ENCODE assay signal across 2 cellular contexts in the genomic region with DNA sequence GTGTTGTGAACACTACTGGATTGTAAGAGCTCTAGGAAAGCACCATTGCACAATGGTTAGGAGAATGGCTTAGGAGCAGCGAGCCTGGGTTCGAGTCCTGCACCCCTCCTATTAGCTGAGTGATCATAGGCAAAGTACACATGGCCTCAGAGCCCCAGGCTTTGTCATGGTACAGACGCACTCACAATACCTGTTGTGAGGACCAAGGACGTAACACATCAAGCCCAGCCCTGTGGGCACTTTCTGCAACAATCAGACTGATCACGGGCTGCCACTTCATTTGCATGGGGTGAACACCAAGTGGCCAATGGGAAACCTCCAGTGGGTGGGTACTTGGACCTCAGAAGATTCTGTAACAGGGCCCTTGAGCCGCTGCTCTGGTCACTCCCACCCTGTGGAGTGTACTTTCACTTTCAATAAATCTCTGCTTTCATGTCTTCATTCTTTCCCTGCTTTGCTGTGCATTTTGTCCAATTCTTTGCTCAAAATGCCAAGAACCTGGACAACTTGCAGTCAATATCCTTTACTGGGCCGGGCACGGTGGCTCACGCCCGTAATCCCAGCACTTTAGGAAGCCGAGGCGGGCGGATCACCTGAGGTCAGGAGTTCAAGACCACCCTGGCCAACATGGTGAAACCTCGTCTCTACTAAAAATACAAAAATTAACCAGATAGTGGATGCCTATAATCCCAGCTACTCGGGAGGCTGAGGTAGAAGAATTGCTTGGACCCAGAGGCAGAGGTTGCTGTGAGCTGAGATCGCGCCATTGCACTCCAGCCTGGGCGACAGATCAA.
TF ChIP-seq lines count a peak whose summit lies in the region.

No MANE protein-coding gene starts in this region.

TF ChIP-seq in GM12878, 131 proteins besides CTCF, POLR2A, EP300 and RAD21:
- TF ChIP-seq POLR2AphosphoS2 (IDR thresholded peaks at IDR 0.05; ENCODE audit: low read depth, low read length), result no peak
- no peak for TF ChIP-seq MXI1 (IDR thresholded peaks at IDR 0.05; ENCODE audit: low read depth, low read length)
- no peak for TF ChIP-seq HDGF (IDR thresholded peaks at IDR 0.05)
- no peak for TF ChIP-seq RUNX3 (IDR thresholded peaks at IDR 0.05; ENCODE audit: low read length)
- no peak for TF ChIP-seq CEBPB (IDR thresholded peaks at IDR 0.05; ENCODE audit: borderline replicate concordance in 1 of 2, low read depth in 2 of 2, low read length in 2 of 2)
- no peak for TF ChIP-seq STAT3 (IDR thresholded peaks at IDR 0.05; ENCODE audit: low read depth, low read length)
- TF ChIP-seq, protein P1, sequence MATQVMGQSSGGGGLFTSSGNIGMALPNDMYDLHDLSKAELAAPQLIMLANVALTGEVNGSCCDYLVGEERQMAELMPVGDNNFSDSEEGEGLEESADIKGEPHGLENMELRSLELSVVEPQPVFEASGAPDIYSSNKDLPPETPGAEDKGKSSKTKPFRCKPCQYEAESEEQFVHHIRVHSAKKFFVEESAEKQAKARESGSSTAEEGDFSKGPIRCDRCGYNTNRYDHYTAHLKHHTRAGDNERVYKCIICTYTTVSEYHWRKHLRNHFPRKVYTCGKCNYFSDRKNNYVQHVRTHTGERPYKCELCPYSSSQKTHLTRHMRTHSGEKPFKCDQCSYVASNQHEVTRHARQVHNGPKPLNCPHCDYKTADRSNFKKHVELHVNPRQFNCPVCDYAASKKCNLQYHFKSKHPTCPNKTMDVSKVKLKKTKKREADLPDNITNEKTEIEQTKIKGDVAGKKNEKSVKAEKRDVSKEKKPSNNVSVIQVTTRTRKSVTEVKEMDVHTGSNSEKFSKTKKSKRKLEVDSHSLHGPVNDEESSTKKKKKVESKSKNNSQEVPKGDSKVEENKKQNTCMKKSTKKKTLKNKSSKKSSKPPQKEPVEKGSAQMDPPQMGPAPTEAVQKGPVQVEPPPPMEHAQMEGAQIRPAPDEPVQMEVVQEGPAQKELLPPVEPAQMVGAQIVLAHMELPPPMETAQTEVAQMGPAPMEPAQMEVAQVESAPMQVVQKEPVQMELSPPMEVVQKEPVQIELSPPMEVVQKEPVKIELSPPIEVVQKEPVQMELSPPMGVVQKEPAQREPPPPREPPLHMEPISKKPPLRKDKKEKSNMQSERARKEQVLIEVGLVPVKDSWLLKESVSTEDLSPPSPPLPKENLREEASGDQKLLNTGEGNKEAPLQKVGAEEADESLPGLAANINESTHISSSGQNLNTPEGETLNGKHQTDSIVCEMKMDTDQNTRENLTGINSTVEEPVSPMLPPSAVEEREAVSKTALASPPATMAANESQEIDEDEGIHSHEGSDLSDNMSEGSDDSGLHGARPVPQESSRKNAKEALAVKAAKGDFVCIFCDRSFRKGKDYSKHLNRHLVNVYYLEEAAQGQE (IDR thresholded peaks at IDR 0.05; ENCODE audit: low read depth, low read length), result no peak
- TF ChIP-seq MEF2B (IDR thresholded peaks at IDR 0.05; ENCODE audit: partially characterized antibody, poor library complexity, severe bottlenecking), result no peak
- TF ChIP-seq IKZF2 (IDR thresholded peaks at IDR 0.05), result no peak
- TF ChIP-seq SP1 (IDR thresholded peaks at IDR 0.05; ENCODE audit: low read depth, low read length), result no peak
- no peak for TF ChIP-seq RB1 (IDR thresholded peaks at IDR 0.05; ENCODE audit: borderline replicate concordance)
- no peak for TF ChIP-seq MTA3 (IDR thresholded peaks at IDR 0.05; ENCODE audit: borderline replicate concordance, low read length)
- no peak for TF ChIP-seq TBL1XR1 (IDR thresholded peaks at IDR 0.05; ENCODE audit: low read depth, low read length)
- TF ChIP-seq, protein P2, sequence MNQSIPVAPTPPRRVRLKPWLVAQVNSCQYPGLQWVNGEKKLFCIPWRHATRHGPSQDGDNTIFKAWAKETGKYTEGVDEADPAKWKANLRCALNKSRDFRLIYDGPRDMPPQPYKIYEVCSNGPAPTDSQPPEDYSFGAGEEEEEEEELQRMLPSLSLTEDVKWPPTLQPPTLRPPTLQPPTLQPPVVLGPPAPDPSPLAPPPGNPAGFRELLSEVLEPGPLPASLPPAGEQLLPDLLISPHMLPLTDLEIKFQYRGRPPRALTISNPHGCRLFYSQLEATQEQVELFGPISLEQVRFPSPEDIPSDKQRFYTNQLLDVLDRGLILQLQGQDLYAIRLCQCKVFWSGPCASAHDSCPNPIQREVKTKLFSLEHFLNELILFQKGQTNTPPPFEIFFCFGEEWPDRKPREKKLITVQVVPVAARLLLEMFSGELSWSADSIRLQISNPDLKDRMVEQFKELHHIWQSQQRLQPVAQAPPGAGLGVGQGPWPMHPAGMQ (IDR thresholded peaks at IDR 0.05; ENCODE audit: borderline replicate concordance), result no peak
- TF ChIP-seq JUND (IDR thresholded peaks at IDR 0.05; ENCODE audit: low read depth, low read length), result no peak
- TF ChIP-seq, protein P3, sequence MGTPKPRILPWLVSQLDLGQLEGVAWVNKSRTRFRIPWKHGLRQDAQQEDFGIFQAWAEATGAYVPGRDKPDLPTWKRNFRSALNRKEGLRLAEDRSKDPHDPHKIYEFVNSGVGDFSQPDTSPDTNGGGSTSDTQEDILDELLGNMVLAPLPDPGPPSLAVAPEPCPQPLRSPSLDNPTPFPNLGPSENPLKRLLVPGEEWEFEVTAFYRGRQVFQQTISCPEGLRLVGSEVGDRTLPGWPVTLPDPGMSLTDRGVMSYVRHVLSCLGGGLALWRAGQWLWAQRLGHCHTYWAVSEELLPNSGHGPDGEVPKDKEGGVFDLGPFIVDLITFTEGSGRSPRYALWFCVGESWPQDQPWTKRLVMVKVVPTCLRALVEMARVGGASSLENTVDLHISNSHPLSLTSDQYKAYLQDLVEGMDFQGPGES (IDR thresholded peaks at IDR 0.05), result no peak
- no peak for TF ChIP-seq BRCA1 (IDR thresholded peaks at IDR 0.05; ENCODE audit: low read depth, low read length)
- no peak for TF ChIP-seq LARP7 (IDR thresholded peaks at IDR 0.05)
- no peak for TF ChIP-seq BCL11A (IDR thresholded peaks at IDR 0.05; ENCODE audit: low read depth, low read length)

TF ChIP-seq in HepG2, 621 proteins besides CTCF, POLR2A, EP300 and RAD21:
- TF ChIP-seq GFI1 (CRISPR knock-in tag; IDR thresholded peaks at IDR 0.05; ENCODE audit: borderline replicate concordance), result peak; percentile 57; the same call in 1 of the 2 replicates
- peak; percentile 55; the same call in 1 of the 2 replicates for TF ChIP-seq IRF2 (CRISPR knock-in tag; IDR thresholded peaks at IDR 0.05)
- peak; percentile 30; the same call in 1 of the 2 replicates for TF ChIP-seq PHF8 (CRISPR knock-in tag; IDR thresholded peaks at IDR 0.05)
- peak; percentile 62 for TF ChIP-seq CEBPG (CRISPR knock-in tag; IDR thresholded peaks at IDR 0.05)
- TF ChIP-seq, protein P4, sequence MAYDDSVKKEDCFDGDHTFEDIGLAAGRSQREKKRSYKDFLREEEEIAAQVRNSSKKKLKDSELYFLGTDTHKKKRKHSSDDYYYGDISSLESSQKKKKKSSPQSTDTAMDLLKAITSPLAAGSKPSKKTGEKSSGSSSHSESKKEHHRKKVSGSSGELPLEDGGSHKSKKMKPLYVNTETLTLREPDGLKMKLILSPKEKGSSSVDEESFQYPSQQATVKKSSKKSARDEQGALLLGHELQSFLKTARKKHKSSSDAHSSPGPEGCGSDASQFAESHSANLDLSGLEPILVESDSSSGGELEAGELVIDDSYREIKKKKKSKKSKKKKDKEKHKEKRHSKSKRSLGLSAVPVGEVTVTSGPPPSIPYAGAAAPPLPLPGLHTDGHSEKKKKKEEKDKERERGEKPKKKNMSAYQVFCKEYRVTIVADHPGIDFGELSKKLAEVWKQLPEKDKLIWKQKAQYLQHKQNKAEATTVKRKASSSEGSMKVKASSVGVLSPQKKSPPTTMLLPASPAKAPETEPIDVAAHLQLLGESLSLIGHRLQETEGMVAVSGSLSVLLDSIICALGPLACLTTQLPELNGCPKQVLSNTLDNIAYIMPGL (CRISPR knock-in tag; IDR thresholded peaks at IDR 0.05; ENCODE audit: borderline replicate concordance in 1 of 2, low read depth in 1 of 2), result no peak
- TF ChIP-seq ZMYM4 (CRISPR knock-in tag; IDR thresholded peaks at IDR 0.05), result 0 out of 2 replicates have a peak, but pooled peaks have one; percentile 36
- TF ChIP-seq, protein P5, sequence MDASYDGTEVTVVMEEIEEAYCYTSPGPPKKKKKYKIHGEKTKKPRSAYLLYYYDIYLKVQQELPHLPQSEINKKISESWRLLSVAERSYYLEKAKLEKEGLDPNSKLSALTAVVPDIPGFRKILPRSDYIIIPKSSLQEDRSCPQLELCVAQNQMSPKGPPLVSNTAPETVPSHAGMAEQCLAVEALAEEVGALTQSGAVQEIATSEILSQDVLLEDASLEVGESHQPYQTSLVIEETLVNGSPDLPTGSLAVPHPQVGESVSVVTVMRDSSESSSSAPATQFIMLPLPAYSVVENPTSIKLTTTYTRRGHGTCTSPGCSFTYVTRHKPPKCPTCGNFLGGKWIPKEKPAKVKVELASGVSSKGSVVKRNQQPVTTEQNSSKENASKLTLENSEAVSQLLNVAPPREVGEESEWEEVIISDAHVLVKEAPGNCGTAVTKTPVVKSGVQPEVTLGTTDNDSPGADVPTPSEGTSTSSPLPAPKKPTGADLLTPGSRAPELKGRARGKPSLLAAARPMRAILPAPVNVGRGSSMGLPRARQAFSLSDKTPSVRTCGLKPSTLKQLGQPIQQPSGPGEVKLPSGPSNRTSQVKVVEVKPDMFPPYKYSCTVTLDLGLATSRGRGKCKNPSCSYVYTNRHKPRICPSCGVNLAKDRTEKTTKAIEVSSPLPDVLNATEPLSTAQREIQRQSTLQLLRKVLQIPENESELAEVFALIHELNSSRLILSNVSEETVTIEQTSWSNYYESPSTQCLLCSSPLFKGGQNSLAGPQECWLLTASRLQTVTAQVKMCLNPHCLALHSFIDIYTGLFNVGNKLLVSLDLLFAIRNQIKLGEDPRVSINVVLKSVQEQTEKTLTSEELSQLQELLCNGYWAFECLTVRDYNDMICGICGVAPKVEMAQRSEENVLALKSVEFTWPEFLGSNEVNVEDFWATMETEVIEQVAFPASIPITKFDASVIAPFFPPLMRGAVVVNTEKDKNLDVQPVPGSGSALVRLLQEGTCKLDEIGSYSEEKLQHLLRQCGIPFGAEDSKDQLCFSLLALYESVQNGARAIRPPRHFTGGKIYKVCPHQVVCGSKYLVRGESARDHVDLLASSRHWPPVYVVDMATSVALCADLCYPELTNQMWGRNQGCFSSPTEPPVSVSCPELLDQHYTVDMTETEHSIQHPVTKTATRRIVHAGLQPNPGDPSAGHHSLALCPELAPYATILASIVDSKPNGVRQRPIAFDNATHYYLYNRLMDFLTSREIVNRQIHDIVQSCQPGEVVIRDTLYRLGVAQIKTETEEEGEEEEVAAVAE (CRISPR knock-in tag; IDR thresholded peaks at IDR 0.05; ENCODE audit: borderline replicate concordance), result peak; percentile 40; the same call in 1 of the 2 replicates
- no peak for TF ChIP-seq HDAC1 (CRISPR knock-in tag; IDR thresholded peaks at IDR 0.05)
- TF ChIP-seq BORCS8-MEF2B (CRISPR knock-in tag; IDR thresholded peaks at IDR 0.05), result 0 out of 2 replicates have a peak, but pooled peaks have one; percentile 35
- no peak for TF ChIP-seq SOX13 (IDR thresholded peaks at IDR 0.05)
- TF ChIP-seq SOX13 (CRISPR knock-in tag; conservative IDR thresholded peaks at IDR 0.05 in 1 of 2, IDR thresholded peaks at IDR 0.05 in 1 of 2), result peak in 1 of 2 experiments; percentile 50; a peak in 2 of 4 replicates
- TF ChIP-seq NFYC (CRISPR knock-in tag; IDR thresholded peaks at IDR 0.05), result peak; percentile 41; the same call in 1 of the 2 replicates
- TF ChIP-seq FOXA1 (IDR thresholded peaks at IDR 0.05), result no peak
- peak; percentile 36; the same call in 1 of the 2 replicates for TF ChIP-seq FOXA1 (CRISPR knock-in tag; IDR thresholded peaks at IDR 0.05)
- no peak for TF ChIP-seq RFX5 (IDR thresholded peaks at IDR 0.05; ENCODE audit: low read depth, low read length)
- TF ChIP-seq SOX5 (CRISPR knock-in tag; IDR thresholded peaks at IDR 0.05; ENCODE audit: borderline replicate concordance), result 0 out of 2 replicates have a peak, but pooled peaks have one; percentile 23
- peak; percentile 48; the same call in 1 of the 2 replicates for TF ChIP-seq CEBPB (IDR thresholded peaks at IDR 0.05; ENCODE audit: borderline replicate concordance, low read depth, low read length)
- TF ChIP-seq, protein P6, sequence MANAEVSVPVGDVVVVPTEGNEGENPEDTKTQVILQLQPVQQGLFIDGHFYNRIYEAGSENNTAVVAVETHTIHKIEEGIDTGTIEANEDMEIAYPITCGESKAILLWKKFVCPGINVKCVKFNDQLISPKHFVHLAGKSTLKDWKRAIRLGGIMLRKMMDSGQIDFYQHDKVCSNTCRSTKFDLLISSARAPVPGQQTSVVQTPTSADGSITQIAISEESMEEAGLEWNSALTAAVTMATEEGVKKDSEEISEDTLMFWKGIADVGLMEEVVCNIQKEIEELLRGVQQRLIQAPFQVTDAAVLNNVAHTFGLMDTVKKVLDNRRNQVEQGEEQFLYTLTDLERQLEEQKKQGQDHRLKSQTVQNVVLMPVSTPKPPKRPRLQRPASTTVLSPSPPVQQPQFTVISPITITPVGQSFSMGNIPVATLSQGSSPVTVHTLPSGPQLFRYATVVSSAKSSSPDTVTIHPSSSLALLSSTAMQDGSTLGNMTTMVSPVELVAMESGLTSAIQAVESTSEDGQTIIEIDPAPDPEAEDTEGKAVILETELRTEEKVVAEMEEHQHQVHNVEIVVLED (CRISPR knock-in tag; IDR thresholded peaks at IDR 0.05; ENCODE audit: borderline replicate concordance), result no peak
- TF ChIP-seq MIXL1 (CRISPR knock-in tag; IDR thresholded peaks at IDR 0.05), result peak; percentile 10; the same call in 1 of the 2 replicates
- TF ChIP-seq KDM5B (CRISPR knock-in tag; IDR thresholded peaks at IDR 0.05; ENCODE audit: borderline replicate concordance), result peak; percentile 57; the same call in 1 of the 2 replicates
- TF ChIP-seq, protein P7, sequence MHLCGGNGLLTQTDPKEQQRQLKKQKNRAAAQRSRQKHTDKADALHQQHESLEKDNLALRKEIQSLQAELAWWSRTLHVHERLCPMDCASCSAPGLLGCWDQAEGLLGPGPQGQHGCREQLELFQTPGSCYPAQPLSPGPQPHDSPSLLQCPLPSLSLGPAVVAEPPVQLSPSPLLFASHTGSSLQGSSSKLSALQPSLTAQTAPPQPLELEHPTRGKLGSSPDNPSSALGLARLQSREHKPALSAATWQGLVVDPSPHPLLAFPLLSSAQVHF (CRISPR knock-in tag; IDR thresholded peaks at IDR 0.05), result no peak
- TF ChIP-seq ZMYM2 (CRISPR knock-in tag; IDR thresholded peaks at IDR 0.05), result peak; percentile 59; the same call in 1 of the 2 replicates
- peak; percentile 35; the same call in 1 of the 2 replicates for TF ChIP-seq ZNF644 (CRISPR knock-in tag; IDR thresholded peaks at IDR 0.05; ENCODE audit: low read depth)
- TF ChIP-seq ZNF350 (CRISPR knock-in tag; IDR thresholded peaks at IDR 0.05; ENCODE audit: borderline replicate concordance, low read depth), result 0 out of 2 replicates have a peak, but pooled peaks have one; percentile 5
